Comparison of ENCODE assay signal across 18 cellular contexts in genomic region chr11:35879361-35879760, GRCh38.
DNase-seq lines count a peak whose midpoint lies in the region; TF ChIP-seq lines count a peak whose summit lies in the region.
"Had no signal": no experiment of that assay in that cellular context is flagged by ENCODE, and none has a peak within 500 bp of the region (broad histone marks: within the 10 kb centered on the region; RNA-seq: fewer than 3 reads in every experiment).

No MANE protein-coding gene starts in this region.

- intact Hi-C loops in esophagus muscularis mucosa (cut with DNase I), result no loop called here

- no peak overlapping the region for H3K18ac ChIP-seq in mesendoderm (ENCODE audit: low read length)

- no peaks in the 10 kb centered on the region for H3K79me1 ChIP-seq in mesendoderm (ENCODE audit: low read length)

- H4K8ac ChIP-seq in mesendoderm (ENCODE audit: low read depth, low read length), result no peak overlapping the region

- WGBS in esophagus muscularis mucosa, result 53% methylated on average over 3 of the region's 3 CpGs
- WGBS in mesendoderm (ENCODE audit: extremely low coverage, insufficient coverage, low lambda C conversion rate), result no CpG with 5 or more reads among the region's 3 CpGs

- H4K5ac ChIP-seq in mesendoderm (ENCODE audit: low read length), result no peak overlapping the region

- H3K4ac ChIP-seq in mesendoderm (ENCODE audit: low read depth, low read length), result no peak overlapping the region

- H3K36me3 ChIP-seq in esophagus muscularis mucosa (no peaks in the 10 kb centered on the region), mesendoderm (ENCODE audit: control insufficient read depth, insufficient read depth, low read length) (no peaks in the 10 kb centered on the region)
- H3K36me3 ChIP-seq: BLaER1 treated with 17β-estradiol and CSF1 and Interleukin-3, amounts not matched to agents 10 nM and 100 nM had no signal

- TF ChIP-seq EP300 in esophagus muscularis mucosa (IDR thresholded peaks at IDR 0.05), result no peak

- H2BK120ac ChIP-seq in mesendoderm (ENCODE audit: low read depth, low read length), result no peak overlapping the region

- H3K4me3 ChIP-seq in esophagus muscularis mucosa, result no peak overlapping the region
- no peak overlapping the region for H3K4me3 ChIP-seq in mesendoderm (ENCODE audit: low read length)
- H3K4me3 ChIP-seq: A549; BLaER1 treated with 17β-estradiol and CSF1 and Interleukin-3, amounts not matched to agents 10 nM and 100 nM; GM12878 had no signal

- H3K56ac ChIP-seq in mesendoderm (ENCODE audit: low read length), result no peak overlapping the region

- H3K79me2 ChIP-seq in mesendoderm (ENCODE audit: control insufficient read depth, insufficient read depth, low read length), result no peaks in the 10 kb centered on the region

- H2BK15ac ChIP-seq in mesendoderm (replicated peaks; ENCODE audit: low read depth), result no peak overlapping the region

- H3K27ac ChIP-seq in esophagus muscularis mucosa (replicated peaks in 1 of 4) (no peak overlapping the region), mesendoderm (ENCODE audit: low read depth, low read length) (no peak overlapping the region)
- H3K27ac ChIP-seq: 22Rv1, A549, C4-2B had no signal

- no peaks in the 10 kb centered on the region for H3K9me3 ChIP-seq in esophagus muscularis mucosa
- H3K9me3 ChIP-seq: A549; BLaER1 treated with 17β-estradiol and CSF1 and Interleukin-3, amounts not matched to agents 10 nM and 100 nM; Caco-2 had no signal

- H3K4me1 ChIP-seq in esophagus muscularis mucosa (no peaks in the 10 kb centered on the region), mesendoderm (ENCODE audit: control insufficient read depth, low read depth, low read length) (no peaks in the 10 kb centered on the region)
- H3K4me1 ChIP-seq: A549, Caco-2 had no signal

- H3K9ac ChIP-seq in mesendoderm (ENCODE audit: low read length), result no peak overlapping the region
- H3K9ac ChIP-seq: BLaER1 treated with 17β-estradiol and CSF1 and Interleukin-3, amounts not matched to agents 10 nM and 100 nM had no signal

- no peak overlapping the region for H3K23ac ChIP-seq in mesendoderm (ENCODE audit: low read length)

- DNase-seq in ELF-1 (ENCODE audit: low read depth, low spot score) (peak; percentile 6), esophagus muscularis mucosa (ENCODE audit: extremely low spot score) (peak; percentile 62), mesendoderm (peak; percentile 77), RPMI8226 (no peak), NCI-H510A (lab: John Stamatoyannopoulos, UW) (no peak)
- DNase-seq: Caco-2; Calu3; CD4-positive, alpha-beta T cell; CD8-positive, alpha-beta T cell; DMS 273 treated with DMSO at 0.1 percent for 48 hours; DMS153; DMS79 treated with DMSO at 0.1 percent for 48 hours; GDM1 had no signal

- TF ChIP-seq CTCF in esophagus muscularis mucosa (IDR thresholded peaks at IDR 0.05), result no peak

- no peak overlapping the region for H2AK5ac ChIP-seq in mesendoderm (ENCODE audit: low read length)

- H3K27me3 ChIP-seq in esophagus muscularis mucosa (no peaks in the 10 kb centered on the region), mesendoderm (ENCODE audit: insufficient read depth, low read length, poor library complexity) (no peaks in the 10 kb centered on the region)
- H3K27me3 ChIP-seq: BLaER1 treated with 17β-estradiol and CSF1 and Interleukin-3, amounts not matched to agents 10 nM and 100 nM had no signal

- H3K4me2 ChIP-seq in mesendoderm (ENCODE audit: low read length), result no peak overlapping the region
- H3K4me2 ChIP-seq: A549 had no signal

- no peak overlapping the region for H2BK5ac ChIP-seq in mesendoderm (ENCODE audit: low read length)

- TF ChIP-seq POLR2A in esophagus muscularis mucosa (IDR thresholded peaks at IDR 0.05; ENCODE audit: low read depth), result no peak

Comparison
In these comparisons a context has a peak if more than half of its experiments do, and no peak if none do; other contexts are left out.
1. DNase-seq: peak in ELF-1 (single experiment), esophagus muscularis mucosa (single experiment) and mesendoderm (single experiment); none in RPMI8226 (single experiment) and NCI-H510A (single experiment).